Comparison of ENCODE assay signal across 8 cellular contexts in genomic region chr4:144611850-144612249, GRCh38. TPM values are rescaled to one million over a fixed set of nuclear protein-coding genes. Genes with fewer than 3 reads are reported as not detected.
A peak's percentile ranks its signal among the peaks of the same experiment; 100 is the strongest.
DNase-seq lines count a peak whose midpoint lies in the region; ATAC-seq, FAIRE-seq and TF ChIP-seq lines count a peak whose summit lies in the region.

No MANE protein-coding gene starts in this region.

- H3K27ac ChIP-seq in iPS DF 6.9 (ENCODE audit: low read length) (no peak overlapping the region), small intestine (ENCODE audit: low read depth in 1 of 2, low read length in 1 of 2) (no peak overlapping the region)

- H3K4me3 ChIP-seq in iPS DF 6.9 (ENCODE audit: low read length) (no peak overlapping the region), small intestine (ENCODE audit: low read depth in 1 of 2, low read length in 2 of 2) (no peak overlapping the region)

- no peak for TF ChIP-seq CTCF in GM20000 (IDR thresholded peaks at IDR 0.05; ENCODE audit: extremely low read depth, missing control alignments)

- DNase-seq in D341Med (ENCODE audit: low spot score) (peak; percentile 35), GM20000 (ENCODE audit: low spot score) (peak; percentile 18), NCI-H82 treated with DMSO at 0.1 percent for 48 hours (lab: John Stamatoyannopoulos, UW; ENCODE audit: unreplicated experiment) (peak; percentile 30), iPS DF 6.9 (ENCODE audit: low read depth, low spot score) (peak; percentile 25), small intestine (no peak), NCI-H2081 (lab: John Stamatoyannopoulos, UW) (no peak)

- H3K27me3 ChIP-seq in iPS DF 6.9 (ENCODE audit: control insufficient read depth, insufficient read depth, low read length) (no peaks in the 10 kb centered on the region), small intestine (ENCODE audit: control insufficient read depth in 2 of 2, insufficient read depth in 2 of 2, low read length in 2 of 2) (no peaks in the 10 kb centered on the region)

- FAIRE-seq in small intestine (lab: Jason Lieb, UNC) = no peak

- H3K9me3 ChIP-seq in iPS DF 6.9 (ENCODE audit: control insufficient read depth, insufficient read depth, low read length) = no peaks in the 10 kb centered on the region
- no peaks in the 10 kb centered on the region for H3K9me3 ChIP-seq in small intestine (ENCODE audit: control insufficient read depth, low read depth)

- H3K36me3 ChIP-seq in iPS DF 6.9 (ENCODE audit: control insufficient read depth, insufficient read depth, low read length) = no peaks in the 10 kb centered on the region
- no peaks in the 10 kb centered on the region for H3K36me3 ChIP-seq in small intestine (ENCODE audit: control insufficient read depth in 2 of 2, insufficient read depth in 2 of 2, low read length in 2 of 2)

- ATAC-seq in GM19467 (IDR thresholded peaks at IDR 0.05; ENCODE audit: unreplicated experiment) (no peak), HG03565 (IDR thresholded peaks at IDR 0.05; ENCODE audit: unreplicated experiment) (no peak)

- H3K4me1 ChIP-seq in iPS DF 6.9 (ENCODE audit: control insufficient read depth, insufficient read depth, low read length) = no peaks in the 10 kb centered on the region
- H3K4me1 ChIP-seq in small intestine (ENCODE audit: control insufficient read depth in 2 of 2, insufficient read depth in 1 of 2, low read depth in 1 of 2, low read length in 1 of 2) = no peaks in the 10 kb centered on the region

RNA-seq across cellular contexts. Expression of gene HHIP, which starts 34.1 kb away (rescaled TPM):
- 1 to 10 TPM in 1 of 3 donors, under 1 TPM in 2; 0.22 to 1.4 (median 0.27) TPM for polyA plus RNA-seq in small intestine

Comparison
In these comparisons a context has a peak if more than half of its experiments do, and no peak if none do; other contexts are left out.
1. DNase-seq: peak in D341Med (single experiment), GM20000 (single experiment), NCI-H82 treated with DMSO at 0.1 percent for 48 hours (single experiment) and iPS DF 6.9 (single experiment); none in small intestine (single experiment) and NCI-H2081 (0 of 2).